In genomic region chr2:181183878-181184553, GRCh38 we compare ENCODE assay signal across 9 cellular contexts.
A peak's percentile ranks its signal among the peaks of the same experiment; 100 is the strongest.
DNase-seq lines count a peak whose midpoint lies in the region; ATAC-seq and TF ChIP-seq lines count a peak whose summit lies in the region.
"Had no signal": no experiment of that assay in that cellular context is flagged by ENCODE, and none has a peak within 500 bp of the region (broad histone marks: within the 10 kb centered on the region; RNA-seq: fewer than 3 reads in every experiment).

No MANE protein-coding gene starts in this region.

- no TSS peak for BruUV-seq in PC-9 (replicated peaks; lab: Mats Ljungman, UMichigan)

- peaks cover 3% of the 10 kb centered on the region; the same call in 1 of the 2 replicates for H3K9me2 ChIP-seq in PC-9 (ENCODE audit: insufficient read depth)

- CTCF ChIA-PET in GM10248 (lab: Yijun Ruan, JAX) (interaction anchor here (1.1 to 2.6 kb wide), 7 partner anchors 9 to 283 kb away, joined by 3 to 13 read pairs (median 4); no protein-coding TSS in a partner anchor), PC-9 (lab: Charles Lee) (no interaction called here)

- intact Hi-C loops in uterus (cut with DNase I; ENCODE audit: low total_unique reads), result no loop called here
- intact Hi-C loops in PC-9 (cut with micrococcal nuclease; ENCODE audit: unreplicated experiment), result no loop called here

- H3K9me3 ChIP-seq in uterus (no peaks in the 10 kb centered on the region), PC-9 (ENCODE audit: insufficient read depth, low read depth) (no peaks in the 10 kb centered on the region)
- H3K9me3 ChIP-seq: breast epithelium had no signal

- DNase-seq in GM10248 (ENCODE audit: extremely low spot score), result peak; percentile 33
- peak; percentile 51 for DNase-seq in SIG-M5 (lab: John Stamatoyannopoulos, UW)
- no peak for DNase-seq in uterus
- DNase-seq in NCI-H1092 (lab: John Stamatoyannopoulos, UW), result no peak
- no peak for DNase-seq in NCI-H1694 (lab: John Stamatoyannopoulos, UW)
- DNase-seq in PC-9, result no peak

- peak; percentile 89 for ATAC-seq in GM19468 (IDR thresholded peaks at IDR 0.05; ENCODE audit: extremely low read depth, unreplicated experiment)
- peak; percentile 95 for ATAC-seq in HG03108 (IDR thresholded peaks at IDR 0.05; ENCODE audit: unreplicated experiment)

- H3K27me3 ChIP-seq in uterus (no peaks in the 10 kb centered on the region), PC-9 (ENCODE audit: insufficient read depth, low read depth) (no peaks in the 10 kb centered on the region)
- H3K27me3 ChIP-seq: breast epithelium had no signal

- H2AFZ ChIP-seq in PC-9, result no peak overlapping the region

- no peaks in the 10 kb centered on the region for H3F3A ChIP-seq in PC-9 (ENCODE audit: insufficient read depth, low read depth)

- H3K36me3 ChIP-seq in uterus (no peaks in the 10 kb centered on the region), PC-9 (ENCODE audit: low read depth) (no peaks in the 10 kb centered on the region)
- H3K36me3 ChIP-seq: breast epithelium had no signal

- H3K4me3 ChIP-seq in uterus (no peak overlapping the region), PC-9 (no peak overlapping the region)
- H3K4me3 ChIP-seq: breast epithelium had no signal

- TF ChIP-seq POLR2A in uterus (IDR thresholded peaks at IDR 0.05), result no peak

- H3K27ac ChIP-seq in uterus (no peak overlapping the region), PC-9 (no peak overlapping the region)
- H3K27ac ChIP-seq: breast epithelium had no signal

- no peaks in the 10 kb centered on the region for H3K79me2 ChIP-seq in PC-9 (ENCODE audit: low read depth)

- TF ChIP-seq CTCF in GM10248 (IDR thresholded peaks at IDR 0.05; ENCODE audit: control extremely low read depth, extremely low read depth, low read depth, missing control alignments) (no peak), uterus (IDR thresholded peaks at IDR 0.05) (no peak), PC-9 (conservative IDR thresholded peaks at IDR 0.05) (no peak)

- H3K4me1 ChIP-seq in uterus (no peaks in the 10 kb centered on the region), PC-9 (replicated peaks; ENCODE audit: insufficient read depth) (no peaks in the 10 kb centered on the region)
- H3K4me1 ChIP-seq: breast epithelium had no signal

- H4K20me1 ChIP-seq in PC-9 (ENCODE audit: insufficient read depth), result no peaks in the 10 kb centered on the region

- H3K4me2 ChIP-seq in PC-9, result no peak overlapping the region

- POLR2A ChIA-PET in GM10248 (lab: Yijun Ruan, JAX) (no interaction called here), PC-9 (lab: Charles Lee; ENCODE audit: unreplicated experiment) (no interaction called here)

Comparison
In these comparisons a context has a peak if more than half of its experiments do, and no peak if none do; other contexts are left out.
1. DNase-seq: peak in GM10248 (single experiment) and SIG-M5 (single experiment); none in uterus (0 of 2), NCI-H1092 (single experiment), NCI-H1694 (single experiment) and PC-9 (0 of 2).